ENCODE assay signal across 15 cellular contexts in genomic region chr2:11683966-11684365, GRCh38. TPM values are rescaled to one million over a fixed set of nuclear protein-coding genes. Genes with fewer than 3 reads are reported as not detected.
DNase-seq lines count a peak whose midpoint lies in the region; ATAC-seq and TF ChIP-seq lines count a peak whose summit lies in the region.
"Had no signal": no experiment of that assay in that cellular context is flagged by ENCODE, and none has a peak within 500 bp of the region (broad histone marks: within the 10 kb centered on the region; RNA-seq: fewer than 3 reads in every experiment).

No MANE protein-coding gene starts in this region.

- no peaks in the 10 kb centered on the region for H3K79me1 ChIP-seq in H9 (ENCODE audit: insufficient read depth, low read depth, low read length, poor library complexity, severe bottlenecking)

- peaks cover 18% of the 10 kb centered on the region for H3K27me3 Mint-ChIP-seq in H9 (ENCODE audit: low read depth)
- H3K27me3 Mint-ChIP-seq in endodermal cell (ENCODE audit: insufficient read depth), result peaks cover 24% of the 10 kb centered on the region
- peaks cover 24% of the 10 kb centered on the region in 2 donors for H3K27me3 Mint-ChIP-seq in natural killer cell treated with Interleukin-12 subunit alpha and Interleukin-12 subunit beta and Interleukin-15 and Interleukin-18, amount 100 ng/mL, for 72 hours
- peaks cover 10% of the 10 kb centered on the region for H3K27me3 Mint-ChIP-seq in activated CD4-positive, alpha-beta T cell treated with anti-CD3 and anti-CD28 coated beads, Interleukin-2, amount 10 ng/mL, durations not matched to agents 7 days and 5 days

- no peak overlapping the region for H4K8ac ChIP-seq in H9 (replicated peaks; ENCODE audit: insufficient read length, low read depth, low read length)

- H3K4ac ChIP-seq in H9 (ENCODE audit: low read depth, low read length), result no peak overlapping the region

- TF ChIP-seq CTCF in H9 (conservative IDR thresholded peaks at IDR 0.05) (no peak), endodermal cell (conservative IDR thresholded peaks at IDR 0.05) (no peak), gastrocnemius medialis (IDR thresholded peaks at IDR 0.05 in 4 of 5, conservative IDR thresholded peaks at IDR 0.05 in 1 of 5) (no peak)

- H3K27ac ChIP-seq in H9 (ENCODE audit: insufficient read length, low read depth, low read length) (no peak overlapping the region), endodermal cell (ENCODE audit: low read depth, low read length) (no peak overlapping the region), gastrocnemius medialis (peak overlapping the region; percentile 92 to 100 (median 93))
- H3K27ac ChIP-seq: BLaER1 treated with 17β-estradiol and CSF1 and Interleukin-3, amounts not matched to agents 10 nM and 100 nM had no signal

- H2AK5ac ChIP-seq in H9 (ENCODE audit: insufficient read length, low read length), result no peak overlapping the region

- H2BK15ac ChIP-seq in H9 (ENCODE audit: low read depth, low read length), result no peak overlapping the region

- H3K4me2 ChIP-seq in H9 (ENCODE audit: insufficient read depth, insufficient read length, low read length), result peak overlapping the region; percentile 18
- H3K4me2 ChIP-seq: BLaER1 treated with 17β-estradiol and CSF1 and Interleukin-3, amounts not matched to agents 10 nM and 100 nM had no signal

- TF ChIP-seq POLR2A in gastrocnemius medialis (IDR thresholded peaks at IDR 0.05), result no peak

- no peak overlapping the region for H3T11ph ChIP-seq in H9 (ENCODE audit: low read length)

- no CpG with 5 or more reads among the region's 4 CpGs for WGBS in H9 (ENCODE audit: extremely low coverage, insufficient read length, low lambda C conversion rate)
- 83 to 88% methylated on average over 3 to 4 of the region's 4 CpGs for WGBS in endodermal cell (ENCODE audit: insufficient coverage in 1 of 2, insufficient read length in 1 of 2), 2 experiments

- no peak overlapping the region for H4K5ac ChIP-seq in H9 (ENCODE audit: insufficient read length, low read depth, low read length)

- H3K36me3 ChIP-seq in endodermal cell (ENCODE audit: control insufficient read depth, insufficient read depth, low read length) (no peaks in the 10 kb centered on the region), gastrocnemius medialis (no peaks in the 10 kb centered on the region), HAP-1 (replicated peaks) (no peaks in the 10 kb centered on the region)
- H3K36me3 ChIP-seq: BLaER1 treated with 17β-estradiol and CSF1 and Interleukin-3, amounts not matched to agents 10 nM and 100 nM had no signal

- DNase-seq in NCI-H510A treated with DMSO at 0.1 percent for 48 hours (lab: John Stamatoyannopoulos, UW) (peak; percentile 70), NCI-H510A (lab: John Stamatoyannopoulos, UW) (no peak), H9 (no peak), endodermal cell (peak; percentile 42), gastrocnemius medialis (peak in 1 of 2 donors; percentile 18), HAP-1 (ENCODE audit: low spot score in 2 of 2) (no peak)
- no peak for DNase-seq in natural killer cell treated with Interleukin-12 subunit alpha and Interleukin-12 subunit beta and Interleukin-15 and Interleukin-18, amount 100 ng/mL, for 72 hours (ENCODE audit: low spot score)
- no peak for DNase-seq in activated CD4-positive, alpha-beta T cell treated with anti-CD3 and anti-CD28 coated beads, Interleukin-2, amount 10 ng/mL, durations not matched to agents 7 days and 5 days
- DNase-seq: 8988T; CD4-positive, CD25-positive, alpha-beta regulatory T cell; DMS 273 treated with DMSO at 0.1 percent for 48 hours had no signal

- H2AFZ ChIP-seq in H9 (ENCODE audit: low read length), result no peak overlapping the region

- H3K27me3 ChIP-seq in H9 (ENCODE audit: insufficient read depth, low read length) (no peaks in the 10 kb centered on the region), endodermal cell (ENCODE audit: control insufficient read depth, insufficient read depth, low read length, poor library complexity, severe bottlenecking) (peaks cover 7% of the 10 kb centered on the region), gastrocnemius medialis (no peaks in the 10 kb centered on the region), HAP-1 (ENCODE audit: low read depth) (peaks cover 9% of the 10 kb centered on the region)
- H3K27me3 ChIP-seq: BLaER1 treated with 17β-estradiol and CSF1 and Interleukin-3, amounts not matched to agents 10 nM and 100 nM had no signal

- no peak for ATAC-seq in gastrocnemius medialis
- ATAC-seq in natural killer cell treated with Interleukin-12 subunit alpha and Interleukin-12 subunit beta and Interleukin-15 and Interleukin-18, amount 100 ng/mL, for 72 hours, result no peak

- H3K23me2 ChIP-seq in H9 (ENCODE audit: insufficient read length, low read depth, low read length, poor library complexity, severe bottlenecking), result no peaks in the 10 kb centered on the region

- no peak overlapping the region for H3K56ac ChIP-seq in H9 (ENCODE audit: insufficient read length, low read depth, low read length)

- H3K36me3 Mint-ChIP-seq in H9 (ENCODE audit: insufficient read depth in 1 of 3, low read depth in 3 of 3) (no peaks in the 10 kb centered on the region; a peak in 1 of 7 replicates), endodermal cell (ENCODE audit: low read depth) (no peaks in the 10 kb centered on the region)
- no peaks in the 10 kb centered on the region for H3K36me3 Mint-ChIP-seq in natural killer cell treated with Interleukin-12 subunit alpha and Interleukin-12 subunit beta and Interleukin-15 and Interleukin-18, amount 100 ng/mL, for 72 hours
- no peaks in the 10 kb centered on the region for H3K36me3 Mint-ChIP-seq in activated CD4-positive, alpha-beta T cell treated with anti-CD3 and anti-CD28 coated beads, Interleukin-2, amount 10 ng/mL, durations not matched to agents 7 days and 5 days (ENCODE audit: low read depth)
- H3K36me3 Mint-ChIP-seq: CD4-positive, CD25-positive, alpha-beta regulatory T cell had no signal

- H4K20me1 ChIP-seq in H9 (ENCODE audit: control insufficient read depth, insufficient read depth, insufficient read length), result no peaks in the 10 kb centered on the region
- H4K20me1 ChIP-seq: BLaER1 treated with 17β-estradiol and CSF1 and Interleukin-3, amounts not matched to agents 10 nM and 100 nM had no signal

- no peak overlapping the region for H3K18ac ChIP-seq in H9 (ENCODE audit: insufficient read length, low read depth, low read length)

- peaks cover 35 to 40% of the 10 kb centered on the region in 2 experiments for H3K4me1 Mint-ChIP-seq in H9
- peaks cover 20% of the 10 kb centered on the region for H3K4me1 Mint-ChIP-seq in endodermal cell
- H3K4me1 Mint-ChIP-seq in natural killer cell treated with Interleukin-12 subunit alpha and Interleukin-12 subunit beta and Interleukin-15 and Interleukin-18, amount 100 ng/mL, for 72 hours (ENCODE audit: low read depth in 2 of 2), result peaks cover 15% of the 10 kb centered on the region in 2 donors
- H3K4me1 Mint-ChIP-seq in activated CD4-positive, alpha-beta T cell treated with anti-CD3 and anti-CD28 coated beads, Interleukin-2, amount 10 ng/mL, durations not matched to agents 7 days and 5 days, result peaks cover 21% of the 10 kb centered on the region

- in situ Hi-C loops in gastrocnemius medialis (cut with MboI; ENCODE audit: low sequenced_read_pairs in 4 of 4) (loop anchor here (10.0 to 25.0 kb wide), 4 partner anchors 89 to 197 kb away; no protein-coding TSS in a partner anchor), HAP-1 (cut with MboI; ENCODE audit: low sequenced_read_pairs) (no loop called here)

- POLR2A ChIA-PET in activated CD4-positive, alpha-beta T cell treated with anti-CD3 and anti-CD28 coated beads, Interleukin-2, amount 10 ng/mL, durations not matched to agents 7 days and 5 days (lab: Charles Lee), result no interaction called here

- peaks cover 2% of the 10 kb centered on the region; the same call in 1 of the 2 replicates for H3K4me1 ChIP-seq in H9 (ENCODE audit: insufficient read depth, low read length)
- H3K4me1 ChIP-seq in endodermal cell (ENCODE audit: control insufficient read depth, insufficient read depth, low read length), result no peaks in the 10 kb centered on the region
- H3K4me1 ChIP-seq in gastrocnemius medialis, result peaks cover 71 to 86% of the 10 kb centered on the region in 2 donors
- H3K4me1 ChIP-seq in HAP-1, result peaks cover 4% of the 10 kb centered on the region; the same call in 1 of the 2 replicates

- intact Hi-C loops in gastrocnemius medialis (cut with DNase I; ENCODE audit: low total_unique reads), result loop anchor here (5.0 kb wide), 1 partner anchor 187 kb away; no protein-coding TSS in a partner anchor

- H3K27ac Mint-ChIP-seq in H9 (no peak overlapping the region), endodermal cell (no peak overlapping the region)
- H3K27ac Mint-ChIP-seq in natural killer cell treated with Interleukin-12 subunit alpha and Interleukin-12 subunit beta and Interleukin-15 and Interleukin-18, amount 100 ng/mL, for 72 hours, result no peak overlapping the region
- H3K27ac Mint-ChIP-seq in activated CD4-positive, alpha-beta T cell treated with anti-CD3 and anti-CD28 coated beads, Interleukin-2, amount 10 ng/mL, durations not matched to agents 7 days and 5 days, result no peak overlapping the region
- H3K27ac Mint-ChIP-seq: CD4-positive, CD25-positive, alpha-beta regulatory T cell had no signal

- no peak overlapping the region for H2BK20ac ChIP-seq in H9 (ENCODE audit: low read depth, low read length, poor library complexity, severe bottlenecking)

- H4K91ac ChIP-seq in H9 (ENCODE audit: insufficient read length, low read depth, low read length), result no peak overlapping the region

- no peak overlapping the region for H3K9ac ChIP-seq in H9 (ENCODE audit: extremely low read depth, insufficient read length, low read length)
- no peak overlapping the region for H3K9ac ChIP-seq in endodermal cell (ENCODE audit: extremely low read depth, low read length, poor library complexity, severe bottlenecking)
- H3K9ac ChIP-seq: BLaER1 treated with 17β-estradiol and CSF1 and Interleukin-3, amounts not matched to agents 10 nM and 100 nM had no signal

- H3K9me3 Mint-ChIP-seq in H9, result no peaks in the 10 kb centered on the region
- H3K9me3 Mint-ChIP-seq in endodermal cell, result no peaks in the 10 kb centered on the region
- no peaks in the 10 kb centered on the region for H3K9me3 Mint-ChIP-seq in natural killer cell treated with Interleukin-12 subunit alpha and Interleukin-12 subunit beta and Interleukin-15 and Interleukin-18, amount 100 ng/mL, for 72 hours
- no peaks in the 10 kb centered on the region for H3K9me3 Mint-ChIP-seq in activated CD4-positive, alpha-beta T cell treated with anti-CD3 and anti-CD28 coated beads, Interleukin-2, amount 10 ng/mL, durations not matched to agents 7 days and 5 days
- H3K9me3 Mint-ChIP-seq: CD4-positive, CD25-positive, alpha-beta regulatory T cell had no signal

- H3K14ac ChIP-seq in H9 (ENCODE audit: insufficient read depth, low read length), result no peak overlapping the region

- no peak overlapping the region for H2BK5ac ChIP-seq in H9 (ENCODE audit: insufficient read length, low read length)

- CTCF ChIA-PET in activated CD4-positive, alpha-beta T cell treated with anti-CD3 and anti-CD28 coated beads, Interleukin-2, amount 10 ng/mL, durations not matched to agents 7 days and 5 days (lab: Charles Lee), result interaction anchor here (0.6 to 2.0 kb wide), 5 partner anchors 9 to 126 kb away, joined by 3 to 6 read pairs (median 3); no protein-coding TSS in a partner anchor

- no peaks in the 10 kb centered on the region for H3K79me2 ChIP-seq in H9 (ENCODE audit: insufficient read depth, low read length)

- no peaks in the 10 kb centered on the region for H3K9me3 ChIP-seq in H9 (ENCODE audit: control insufficient read depth, low read depth, low read length)
- no peaks in the 10 kb centered on the region for H3K9me3 ChIP-seq in endodermal cell (ENCODE audit: control insufficient read depth, low read length)
- no peaks in the 10 kb centered on the region for H3K9me3 ChIP-seq in gastrocnemius medialis
- H3K9me3 ChIP-seq in HAP-1, result no peaks in the 10 kb centered on the region
- H3K9me3 ChIP-seq: BLaER1 treated with 17β-estradiol and CSF1 and Interleukin-3, amounts not matched to agents 10 nM and 100 nM had no signal

- H3K23ac ChIP-seq in H9 (ENCODE audit: insufficient read length, low read depth, low read length), result no peak overlapping the region

- no peak overlapping the region for H3K4me3 Mint-ChIP-seq in H9
- no peak overlapping the region for H3K4me3 Mint-ChIP-seq in endodermal cell
- H3K4me3 Mint-ChIP-seq in natural killer cell treated with Interleukin-12 subunit alpha and Interleukin-12 subunit beta and Interleukin-15 and Interleukin-18, amount 100 ng/mL, for 72 hours, result no peak overlapping the region
- no peak overlapping the region for H3K4me3 Mint-ChIP-seq in activated CD4-positive, alpha-beta T cell treated with anti-CD3 and anti-CD28 coated beads, Interleukin-2, amount 10 ng/mL, durations not matched to agents 7 days and 5 days
- H3K4me3 Mint-ChIP-seq: CD4-positive, CD25-positive, alpha-beta regulatory T cell had no signal

- H3K4me3 ChIP-seq in endodermal cell (ENCODE audit: low read length) (no peak overlapping the region), gastrocnemius medialis (no peak overlapping the region), HAP-1 (no peak overlapping the region)
- H3K4me3 ChIP-seq: BLaER1 treated with 17β-estradiol and CSF1 and Interleukin-3, amounts not matched to agents 10 nM and 100 nM had no signal

- no peak overlapping the region for H2BK12ac ChIP-seq in H9 (ENCODE audit: insufficient read length, low read depth, low read length)

- no peak overlapping the region for H2BK120ac ChIP-seq in H9 (ENCODE audit: low read depth, low read length, poor library complexity, severe bottlenecking)

RNA-seq across cellular contexts. Expression of gene NTSR2, which starts 14.0 kb away (rescaled TPM):
- total RNA-seq in H9 (2021) (not detected in 2 replicates), endodermal cell (not detected), gastrocnemius medialis (under 1 TPM in 2 of 4 donors, not detected in 2; 0.62 to 0.85 TPM)
- polyA plus RNA-seq in endodermal cell (2013, experiment 1 of 2), result not detected
- not detected for polyA plus RNA-seq in endodermal cell (2013, experiment 2 of 2)
- total RNA-seq in natural killer cell treated with Interleukin-12 subunit alpha and Interleukin-12 subunit beta and Interleukin-15 and Interleukin-18, amount 100 ng/mL, for 72 hours, result not detected
- not detected for total RNA-seq in activated CD4-positive, alpha-beta T cell treated with anti-CD3 and anti-CD28 coated beads, Interleukin-2, amount 10 ng/mL, durations not matched to agents 7 days and 5 days
- total RNA-seq: CD4-positive, CD25-positive, alpha-beta regulatory T cell; Daoy; H7; HT1080 had no signal
- polyA plus RNA-seq: CD4-positive, CD25-positive, alpha-beta regulatory T cell had no signal

Comparison
In these comparisons a context has a peak if more than half of its experiments do, and no peak if none do; other contexts are left out.
1. DNase-seq: peak in NCI-H510A treated with DMSO at 0.1 percent for 48 hours (single experiment) and endodermal cell (single experiment); none in NCI-H510A (single experiment), H9 (single experiment), HAP-1 (0 of 2), natural killer cell treated with Interleukin-12 subunit alpha and Interleukin-12 subunit beta and Interleukin-15 and Interleukin-18, amount 100 ng/mL, for 72 hours (single experiment) and activated CD4-positive, alpha-beta T cell treated with anti-CD3 and anti-CD28 coated beads, Interleukin-2, amount 10 ng/mL, durations not matched to agents 7 days and 5 days (single experiment).
2. H3K27ac ChIP-seq: peak in gastrocnemius medialis (4 of 4); none in H9 (single experiment) and endodermal cell (single experiment).